ENCODE assay signal across 17 cellular contexts in genomic region chr4:122212880-122213279, GRCh38.
"Had no signal": no experiment of that assay in that cellular context is flagged by ENCODE, and none has a peak within 500 bp of the region (broad histone marks: within the 10 kb centered on the region; RNA-seq: fewer than 3 reads in every experiment).

No MANE protein-coding gene starts in this region.

- H3K9me3 Mint-ChIP-seq: activated CD4-positive, alpha-beta memory T cell treated with anti-CD3 and anti-CD28 coated beads for 36 hours; activated T-cell treated with anti-CD3 and anti-CD28 coated beads, Interleukin-2, amount 50 U/mL, for 72 hours had no signal

- H3K27ac Mint-ChIP-seq: activated CD4-positive, alpha-beta memory T cell treated with anti-CD3 and anti-CD28 coated beads for 36 hours; activated T-cell treated with anti-CD3 and anti-CD28 coated beads, Interleukin-2, amount 50 U/mL, for 72 hours; brain; nephron progenitor cell had no signal

- DNase-seq: activated CD4-positive, alpha-beta memory T cell treated with anti-CD3 and anti-CD28 coated beads for 36 hours; activated CD4-positive, alpha-beta T cell treated with anti-CD3 and anti-CD28 coated beads for 1 hour; activated gamma-delta T cell treated with Interleukin-2 at 50 U/mL for 16 hours; activated T-cell treated with anti-CD3 and anti-CD28 coated beads, Interleukin-2, amount 50 U/mL, for 72 hours; central memory CD4-positive, alpha-beta T cell; cortex of kidney; effector CD4-positive, alpha-beta T cell; esophagus squamous epithelium; foreskin fibroblast; glutamatergic neuron; nephron progenitor cell; sigmoid colon; stimulated activated CD4-positive, alpha-beta T cell treated with anti-CD3 and anti-CD28 coated beads, Interleukin-1b, Interleukin-23, amount 100 ng/mL, for 48 hours; stomach had no signal

- ATAC-seq: activated T-cell treated with anti-CD3 and anti-CD28 coated beads, Interleukin-2, amount 50 U/mL, for 72 hours had no signal

- H3K4me1 Mint-ChIP-seq: brain, nephron progenitor cell had no signal

- H3K4me3 ChIP-seq: esophagus squamous epithelium, sigmoid colon, stomach, thoracic aorta had no signal

- H3K27me3 Mint-ChIP-seq: activated CD4-positive, alpha-beta memory T cell treated with anti-CD3 and anti-CD28 coated beads for 36 hours; activated naive CD8-positive, alpha-beta T cell; brain had no signal

- H3K4me3 Mint-ChIP-seq: activated CD4-positive, alpha-beta memory T cell treated with anti-CD3 and anti-CD28 coated beads for 36 hours; activated naive CD8-positive, alpha-beta T cell; activated T-cell treated with anti-CD3 and anti-CD28 coated beads, Interleukin-2, amount 50 U/mL, for 72 hours; brain; nephron progenitor cell had no signal

- H3K27me3 ChIP-seq: esophagus squamous epithelium, sigmoid colon, stomach had no signal

- H3K9me3 ChIP-seq: esophagus squamous epithelium, sigmoid colon, stomach, thoracic aorta had no signal

- H3K27ac ChIP-seq: esophagus squamous epithelium, sigmoid colon, stomach, thoracic aorta had no signal

- H3K4me1 ChIP-seq: esophagus squamous epithelium, sigmoid colon, stomach had no signal
